In the genomic region with DNA sequence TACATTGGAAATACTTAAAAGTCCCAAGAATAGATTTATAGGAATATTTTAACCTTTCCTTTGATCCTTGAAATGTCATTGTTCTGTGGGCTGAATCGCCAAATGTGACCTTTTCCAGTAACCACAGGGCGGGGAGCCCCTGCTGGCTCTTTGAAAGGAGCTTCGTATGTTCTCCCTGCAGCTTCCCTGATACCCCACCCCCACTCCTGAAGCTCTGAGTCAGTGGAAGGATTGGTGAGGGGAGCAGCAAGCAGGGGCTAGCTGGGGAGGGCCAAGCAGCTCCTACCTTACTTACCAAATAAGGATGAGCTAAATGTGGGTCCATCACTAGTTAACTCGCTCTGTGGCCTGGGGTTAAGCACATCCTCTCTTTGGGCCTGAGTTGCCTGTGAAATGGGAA, we compare ENCODE assay signal across 18 cellular contexts.
DNase-seq lines count a peak whose midpoint lies in the region; ATAC-seq and TF ChIP-seq lines count a peak whose summit lies in the region.
"Had no signal": no experiment of that assay in that cellular context is flagged by ENCODE, and none has a peak within 500 bp of the region (broad histone marks: within the 10 kb centered on the region; RNA-seq: fewer than 3 reads in every experiment).

No MANE protein-coding gene starts in this region.

- no peaks in the 10 kb centered on the region for H3K36me3 Mint-ChIP-seq in WTC11

- intact Hi-C loops in heart left ventricle (cut with DNase I): no loop called here

- POLR2A ChIA-PET in WTC11 (lab: Charles Lee): no interaction called here

- TF ChIP-seq POLR2A in heart left ventricle (IDR thresholded peaks at IDR 0.05): no peak

- H3K36me3 ChIP-seq in HUES64 (ENCODE audit: insufficient read depth, low read length) (no peaks in the 10 kb centered on the region), iPS-18a (ENCODE audit: control insufficient read depth, low read depth, low read length) (no peaks in the 10 kb centered on the region), heart left ventricle (no peaks in the 10 kb centered on the region)
- H3K36me3 ChIP-seq: BLaER1, Peyer's patch had no signal

- no peak for DNase-seq in WTC11 (ENCODE audit: low spot score)
- DNase-seq in OCI-M1 (lab: John Stamatoyannopoulos, UW): no peak
- DNase-seq in heart left ventricle: no peak
- no peak for DNase-seq in amygdala (lab: John Stamatoyannopoulos, UW)
- DNase-seq: CD4-positive, alpha-beta T cell; DMS79 treated with DMSO at 0.1 percent for 48 hours; GOT3; MV-4-11; NCI-H1105 treated with DMSO at 0.1 percent for 48 hours; NCI-H1694 treated with DMSO at 0.1 percent for 48 hours; NCI-H774; NK-92 treated with Interleukin-12 subunit alpha and Interleukin-12 subunit beta, amount 100 ng/mL, for 24 hours; Peyer's patch had no signal

- WGBS in HUES64: 16% methylated on average over 4 of the region's 4 CpGs
- WGBS in heart left ventricle, 4 donors: 42 to 50% (median 43%) methylated on average over 4 of the region's 4 CpGs

- TF ChIP-seq CTCF in WTC11 (IDR thresholded peaks at IDR 0.05): no peak
- no peak for TF ChIP-seq CTCF in heart left ventricle (IDR thresholded peaks at IDR 0.05)

- no peaks in the 10 kb centered on the region for H3K9me3 Mint-ChIP-seq in WTC11
- H3K9me3 Mint-ChIP-seq: CD4-positive, alpha-beta T cell had no signal

- H3K9me3 ChIP-seq in HUES64 (ENCODE audit: insufficient read depth, low read depth, low read length) (no peaks in the 10 kb centered on the region), iPS-18a (ENCODE audit: control insufficient read depth, low read depth, low read length) (no peaks in the 10 kb centered on the region), heart left ventricle (no peaks in the 10 kb centered on the region)
- H3K9me3 ChIP-seq: BLaER1, Peyer's patch had no signal

- H3K4me1 ChIP-seq in HUES64 (ENCODE audit: insufficient read depth, low read length) (peaks cover 16% of the 10 kb centered on the region; the same call in 1 of the 2 replicates), iPS-18a (ENCODE audit: control insufficient read depth, low read depth, low read length) (peaks cover 16% of the 10 kb centered on the region), heart left ventricle (no peaks in the 10 kb centered on the region)
- H3K4me1 ChIP-seq: Peyer's patch had no signal

- peaks cover 5% of the 10 kb centered on the region for H3K27me3 Mint-ChIP-seq in WTC11 (ENCODE audit: low read depth)

- H3K27me3 ChIP-seq in HUES64 (ENCODE audit: insufficient read depth, low read length) (no peaks in the 10 kb centered on the region), iPS-18a (ENCODE audit: control insufficient read depth, insufficient read depth, low read length) (no peaks in the 10 kb centered on the region), heart left ventricle (peaks cover 0 to 49% (median 6%) of the 10 kb centered on the region in 9 donors)
- H3K27me3 ChIP-seq: BLaER1, Peyer's patch had no signal

- peaks cover 17% of the 10 kb centered on the region for H3K4me1 Mint-ChIP-seq in WTC11

- CTCF ChIA-PET in WTC11 (lab: Charles Lee): interaction anchor here (1.0 to 4.1 kb wide), 6 partner anchors 34 to 326 kb away, joined by 3 to 20 read pairs (median 8); no protein-coding TSS in a partner anchor

- peak; percentile 76 for ATAC-seq in WTC11
- no peak for ATAC-seq in heart left ventricle
- no peak for ATAC-seq in GM19455 (IDR thresholded peaks at IDR 0.05; ENCODE audit: unreplicated experiment)
- ATAC-seq: GM12878 had no signal

- H3K4me3 ChIP-seq in HUES64 (ENCODE audit: low read length) (no peak overlapping the region), iPS-18a (ENCODE audit: low read length) (peak overlapping the region; percentile 5), heart left ventricle (no peak overlapping the region)
- H3K4me3 ChIP-seq: BLaER1, GM12878, Peyer's patch had no signal

- no peak overlapping the region for H3K27ac Mint-ChIP-seq in WTC11
- H3K27ac Mint-ChIP-seq: CD4-positive, alpha-beta T cell had no signal

- H3K4me3 Mint-ChIP-seq in WTC11: no peak overlapping the region
- H3K4me3 Mint-ChIP-seq: CD4-positive, alpha-beta T cell had no signal

- H3K9ac ChIP-seq in HUES64 (ENCODE audit: low read depth, low read length) (peak overlapping the region; percentile 30; the same call in 1 of the 2 replicates), iPS-18a (ENCODE audit: low read length) (no peak overlapping the region)
- H3K9ac ChIP-seq: BLaER1 had no signal

- H3K27ac ChIP-seq in HUES64 (ENCODE audit: low read depth, low read length) (peak overlapping the region; percentile 74), iPS-18a (ENCODE audit: low read length) (no peak overlapping the region), heart left ventricle (no peak overlapping the region)
- H3K27ac ChIP-seq: BLaER1, Peyer's patch had no signal

TF ChIP-seq in WTC11, 78 proteins besides CTCF, POLR2A, EP300 and RAD21:
- TF ChIP-seq ELF4 (CRISPR knock-in tag; IDR thresholded peaks at IDR 0.05; ENCODE audit: low read depth) (no peak), OVOL2 (CRISPR knock-in tag; IDR thresholded peaks at IDR 0.05; ENCODE audit: borderline replicate concordance) (no peak), MXD4 (CRISPR knock-in tag; IDR thresholded peaks at IDR 0.05; ENCODE audit: borderline replicate concordance) (no peak), ZNF423 (CRISPR knock-in tag; IDR thresholded peaks at IDR 0.05) (peak; percentile 46), IRF2 (CRISPR knock-in tag; IDR thresholded peaks at IDR 0.05; ENCODE audit: borderline replicate concordance, low read depth) (no peak), FOXP1 (CRISPR knock-in tag; IDR thresholded peaks at IDR 0.05; ENCODE audit: borderline replicate concordance) (no peak)
- TF ChIP-seq, protein P1, sequence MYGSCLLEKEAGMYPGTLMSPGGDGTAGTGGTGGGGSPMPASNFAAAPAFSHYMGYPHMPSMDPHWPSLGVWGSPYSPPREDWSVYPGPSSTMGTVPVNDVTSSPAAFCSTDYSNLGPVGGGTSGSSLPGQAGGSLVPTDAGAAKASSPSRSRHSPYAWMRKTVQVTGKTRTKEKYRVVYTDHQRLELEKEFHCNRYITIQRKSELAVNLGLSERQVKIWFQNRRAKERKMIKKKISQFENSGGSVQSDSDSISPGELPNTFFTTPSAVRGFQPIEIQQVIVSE (CRISPR knock-in tag; IDR thresholded peaks at IDR 0.05; ENCODE audit: borderline replicate concordance): no peak
